Comparison of ENCODE assay signal across 15 cellular contexts in genomic region chr11:28701760-28702449, GRCh38.
DNase-seq lines count a peak whose midpoint lies in the region; ATAC-seq and TF ChIP-seq lines count a peak whose summit lies in the region.
"Had no signal": no experiment of that assay in that cellular context is flagged by ENCODE, and none has a peak within 500 bp of the region (broad histone marks: within the 10 kb centered on the region; RNA-seq: fewer than 3 reads in every experiment).

No MANE protein-coding gene starts in this region.

- BruUV-seq in mammary epithelial cell (replicated peaks; lab: Mats Ljungman, UMichigan), result no TSS peak

- no peaks in the 10 kb centered on the region for H3K27me3 ChIP-seq in mammary epithelial cell (ENCODE audit: insufficient read depth, low read length)
- no peaks in the 10 kb centered on the region for H3K27me3 ChIP-seq in prostate gland (replicated peaks; ENCODE audit: insufficient read depth)
- no peaks in the 10 kb centered on the region for H3K27me3 ChIP-seq in uterus
- H3K27me3 ChIP-seq: right atrium auricular region had no signal

- TF ChIP-seq CTCF in mammary epithelial cell (conservative IDR thresholded peaks at IDR 0.05 in 1 of 2, IDR thresholded peaks at IDR 0.05 in 1 of 2; ENCODE audit: extremely low read depth in 1 of 2, insufficient read depth in 1 of 2, low read depth in 1 of 2, low read length in 2 of 2) (no peak), prostate gland (IDR thresholded peaks at IDR 0.05) (no peak), uterus (IDR thresholded peaks at IDR 0.05) (no peak)

- no peaks in the 10 kb centered on the region for H4K20me1 ChIP-seq in mammary epithelial cell (ENCODE audit: insufficient read depth, low read length)
- H4K20me1 ChIP-seq: BLaER1 treated with 17β-estradiol and CSF1 and Interleukin-3, amounts not matched to agents 10 nM and 100 nM had no signal

- DNase-seq in ELR (ENCODE audit: low read depth), result peak; percentile 60
- DNase-seq in NCI-H774 (lab: John Stamatoyannopoulos, UW), result peak; percentile 6
- DNase-seq in mammary epithelial cell, result peak; percentile 67
- peak; percentile 4 for DNase-seq in prostate gland (ENCODE audit: low spot score)
- DNase-seq in uterus, result no peak
- DNase-seq in sciatic nerve (ENCODE audit: low spot score), result no peak
- no peak for DNase-seq in stimulated activated CD8-positive, alpha-beta memory T cell treated with anti-CD3 and anti-CD28 coated beads, Interleukin-4, amount 100 ng/mL, for 48 hours
- no peak for DNase-seq in NCI-H526 (lab: John Stamatoyannopoulos, UW)
- DNase-seq: activated CD4-positive, alpha-beta T cell treated with anti-CD3 and anti-CD28 coated beads for 1 hour; activated T-cell treated with anti-CD3 and anti-CD28 coated beads, Interleukin-2, amount 50 U/mL, for 4 hours; amniotic stem cell; GF-D8; HCEC 1CT had no signal

- WGBS in mammary epithelial cell (ENCODE audit: low coverage, missing lambda C conversion rate), result 45% methylated on average over 5 of the region's 5 CpGs
- 48% methylated on average over 5 of the region's 5 CpGs for WGBS in prostate gland

- CTCF ChIA-PET in mammary epithelial cell (lab: Charles Lee; ENCODE audit: low non-redundant PET), result no interaction called here

- H3K9me3 ChIP-seq in mammary epithelial cell (replicated peaks; ENCODE audit: insufficient read depth, low read length) (no peaks in the 10 kb centered on the region), prostate gland (no peaks in the 10 kb centered on the region), uterus (no peaks in the 10 kb centered on the region)
- H3K9me3 ChIP-seq: BLaER1 treated with 17β-estradiol and CSF1 and Interleukin-3, amounts not matched to agents 10 nM and 100 nM; right atrium auricular region had no signal

- in situ Hi-C loops in mammary epithelial cell (cut with MboI; ENCODE audit: low sequenced_read_pairs in 2 of 2), result no loop called here

- H2AFZ ChIP-seq in mammary epithelial cell (ENCODE audit: low read depth, low read length), result peak overlapping the region; percentile 40

- H3K79me2 ChIP-seq in mammary epithelial cell (ENCODE audit: insufficient read depth, low read length), result no peaks in the 10 kb centered on the region

- dilution Hi-C loops in mammary epithelial cell (cut with HindIII; ENCODE audit: low sequenced_read_pairs), result no loop called here

- no peak overlapping the region for H3K4me3 ChIP-seq in mammary epithelial cell (replicated peaks in 1 of 3; ENCODE audit: insufficient read depth in 1 of 3, low read depth in 2 of 3, low read length in 3 of 3)
- H3K4me3 ChIP-seq in prostate gland, result no peak overlapping the region
- no peak overlapping the region for H3K4me3 ChIP-seq in uterus
- H3K4me3 ChIP-seq: BLaER1 treated with 17β-estradiol and CSF1 and Interleukin-3, amounts not matched to agents 10 nM and 100 nM; right atrium auricular region had no signal

- peak overlapping the region; percentile 71 for H3K4me2 ChIP-seq in mammary epithelial cell (ENCODE audit: insufficient read depth, low read depth, low read length)
- H3K4me2 ChIP-seq: BLaER1 treated with 17β-estradiol and CSF1 and Interleukin-3, amounts not matched to agents 10 nM and 100 nM had no signal

- no peak overlapping the region for H3K9ac ChIP-seq in mammary epithelial cell (ENCODE audit: insufficient read depth, low read length)
- H3K9ac ChIP-seq: BLaER1 treated with 17β-estradiol and CSF1 and Interleukin-3, amounts not matched to agents 10 nM and 100 nM had no signal

- H3K36me3 ChIP-seq in mammary epithelial cell (ENCODE audit: insufficient read depth, low read length) (no peaks in the 10 kb centered on the region), prostate gland (no peaks in the 10 kb centered on the region), uterus (no peaks in the 10 kb centered on the region)
- H3K36me3 ChIP-seq: BLaER1 treated with 17β-estradiol and CSF1 and Interleukin-3, amounts not matched to agents 10 nM and 100 nM; right atrium auricular region had no signal

- TF ChIP-seq POLR2A in prostate gland (IDR thresholded peaks at IDR 0.05) (no peak), uterus (IDR thresholded peaks at IDR 0.05) (no peak)

- no peak for ATAC-seq in sciatic nerve
- ATAC-seq: activated T-cell treated with anti-CD3 and anti-CD28 coated beads, Interleukin-2, amount 50 U/mL, for 4 hours had no signal

- H3K4me1 ChIP-seq in mammary epithelial cell (ENCODE audit: insufficient read depth, low read length) (peaks cover 20% of the 10 kb centered on the region), prostate gland (replicated peaks) (no peaks in the 10 kb centered on the region), uterus (no peaks in the 10 kb centered on the region)
- H3K4me1 ChIP-seq: BLaER1 treated with 17β-estradiol and CSF1 and Interleukin-3, amounts not matched to agents 10 nM and 100 nM; right atrium auricular region had no signal

- intact Hi-C loops in mammary epithelial cell (cut with micrococcal nuclease) (no loop called here), prostate gland (cut with DNase I) (no loop called here), uterus (cut with DNase I; ENCODE audit: low total_unique reads) (no loop called here), sciatic nerve (cut with DNase I) (no loop called here)

- H3K27ac ChIP-seq in mammary epithelial cell (ENCODE audit: insufficient read depth, low read depth, low read length) (no peak overlapping the region), prostate gland (no peak overlapping the region), uterus (no peak overlapping the region)
- H3K27ac ChIP-seq: BLaER1 treated with 17β-estradiol and CSF1 and Interleukin-3, amounts not matched to agents 10 nM and 100 nM; right atrium auricular region had no signal

Comparison
In these comparisons a context has a peak if more than half of its experiments do, and no peak if none do; other contexts are left out.
1. DNase-seq: peak in ELR (single experiment), NCI-H774 (single experiment), mammary epithelial cell (single experiment) and prostate gland (single experiment); none in uterus (0 of 2), sciatic nerve (single experiment), stimulated activated CD8-positive, alpha-beta memory T cell treated with anti-CD3 and anti-CD28 coated beads, Interleukin-4, amount 100 ng/mL, for 48 hours (single experiment) and NCI-H526 (0 of 2).